ENCODE assay signal across 2 cellular contexts in genomic region chr4:108333353-108333920, GRCh38.
TF ChIP-seq lines count a peak whose summit lies in the region.

No MANE protein-coding gene starts in this region.

TF ChIP-seq in H1, 55 proteins besides CTCF, POLR2A, EP300 and RAD21 (continued from another document):
- TF ChIP-seq, protein P1, sequence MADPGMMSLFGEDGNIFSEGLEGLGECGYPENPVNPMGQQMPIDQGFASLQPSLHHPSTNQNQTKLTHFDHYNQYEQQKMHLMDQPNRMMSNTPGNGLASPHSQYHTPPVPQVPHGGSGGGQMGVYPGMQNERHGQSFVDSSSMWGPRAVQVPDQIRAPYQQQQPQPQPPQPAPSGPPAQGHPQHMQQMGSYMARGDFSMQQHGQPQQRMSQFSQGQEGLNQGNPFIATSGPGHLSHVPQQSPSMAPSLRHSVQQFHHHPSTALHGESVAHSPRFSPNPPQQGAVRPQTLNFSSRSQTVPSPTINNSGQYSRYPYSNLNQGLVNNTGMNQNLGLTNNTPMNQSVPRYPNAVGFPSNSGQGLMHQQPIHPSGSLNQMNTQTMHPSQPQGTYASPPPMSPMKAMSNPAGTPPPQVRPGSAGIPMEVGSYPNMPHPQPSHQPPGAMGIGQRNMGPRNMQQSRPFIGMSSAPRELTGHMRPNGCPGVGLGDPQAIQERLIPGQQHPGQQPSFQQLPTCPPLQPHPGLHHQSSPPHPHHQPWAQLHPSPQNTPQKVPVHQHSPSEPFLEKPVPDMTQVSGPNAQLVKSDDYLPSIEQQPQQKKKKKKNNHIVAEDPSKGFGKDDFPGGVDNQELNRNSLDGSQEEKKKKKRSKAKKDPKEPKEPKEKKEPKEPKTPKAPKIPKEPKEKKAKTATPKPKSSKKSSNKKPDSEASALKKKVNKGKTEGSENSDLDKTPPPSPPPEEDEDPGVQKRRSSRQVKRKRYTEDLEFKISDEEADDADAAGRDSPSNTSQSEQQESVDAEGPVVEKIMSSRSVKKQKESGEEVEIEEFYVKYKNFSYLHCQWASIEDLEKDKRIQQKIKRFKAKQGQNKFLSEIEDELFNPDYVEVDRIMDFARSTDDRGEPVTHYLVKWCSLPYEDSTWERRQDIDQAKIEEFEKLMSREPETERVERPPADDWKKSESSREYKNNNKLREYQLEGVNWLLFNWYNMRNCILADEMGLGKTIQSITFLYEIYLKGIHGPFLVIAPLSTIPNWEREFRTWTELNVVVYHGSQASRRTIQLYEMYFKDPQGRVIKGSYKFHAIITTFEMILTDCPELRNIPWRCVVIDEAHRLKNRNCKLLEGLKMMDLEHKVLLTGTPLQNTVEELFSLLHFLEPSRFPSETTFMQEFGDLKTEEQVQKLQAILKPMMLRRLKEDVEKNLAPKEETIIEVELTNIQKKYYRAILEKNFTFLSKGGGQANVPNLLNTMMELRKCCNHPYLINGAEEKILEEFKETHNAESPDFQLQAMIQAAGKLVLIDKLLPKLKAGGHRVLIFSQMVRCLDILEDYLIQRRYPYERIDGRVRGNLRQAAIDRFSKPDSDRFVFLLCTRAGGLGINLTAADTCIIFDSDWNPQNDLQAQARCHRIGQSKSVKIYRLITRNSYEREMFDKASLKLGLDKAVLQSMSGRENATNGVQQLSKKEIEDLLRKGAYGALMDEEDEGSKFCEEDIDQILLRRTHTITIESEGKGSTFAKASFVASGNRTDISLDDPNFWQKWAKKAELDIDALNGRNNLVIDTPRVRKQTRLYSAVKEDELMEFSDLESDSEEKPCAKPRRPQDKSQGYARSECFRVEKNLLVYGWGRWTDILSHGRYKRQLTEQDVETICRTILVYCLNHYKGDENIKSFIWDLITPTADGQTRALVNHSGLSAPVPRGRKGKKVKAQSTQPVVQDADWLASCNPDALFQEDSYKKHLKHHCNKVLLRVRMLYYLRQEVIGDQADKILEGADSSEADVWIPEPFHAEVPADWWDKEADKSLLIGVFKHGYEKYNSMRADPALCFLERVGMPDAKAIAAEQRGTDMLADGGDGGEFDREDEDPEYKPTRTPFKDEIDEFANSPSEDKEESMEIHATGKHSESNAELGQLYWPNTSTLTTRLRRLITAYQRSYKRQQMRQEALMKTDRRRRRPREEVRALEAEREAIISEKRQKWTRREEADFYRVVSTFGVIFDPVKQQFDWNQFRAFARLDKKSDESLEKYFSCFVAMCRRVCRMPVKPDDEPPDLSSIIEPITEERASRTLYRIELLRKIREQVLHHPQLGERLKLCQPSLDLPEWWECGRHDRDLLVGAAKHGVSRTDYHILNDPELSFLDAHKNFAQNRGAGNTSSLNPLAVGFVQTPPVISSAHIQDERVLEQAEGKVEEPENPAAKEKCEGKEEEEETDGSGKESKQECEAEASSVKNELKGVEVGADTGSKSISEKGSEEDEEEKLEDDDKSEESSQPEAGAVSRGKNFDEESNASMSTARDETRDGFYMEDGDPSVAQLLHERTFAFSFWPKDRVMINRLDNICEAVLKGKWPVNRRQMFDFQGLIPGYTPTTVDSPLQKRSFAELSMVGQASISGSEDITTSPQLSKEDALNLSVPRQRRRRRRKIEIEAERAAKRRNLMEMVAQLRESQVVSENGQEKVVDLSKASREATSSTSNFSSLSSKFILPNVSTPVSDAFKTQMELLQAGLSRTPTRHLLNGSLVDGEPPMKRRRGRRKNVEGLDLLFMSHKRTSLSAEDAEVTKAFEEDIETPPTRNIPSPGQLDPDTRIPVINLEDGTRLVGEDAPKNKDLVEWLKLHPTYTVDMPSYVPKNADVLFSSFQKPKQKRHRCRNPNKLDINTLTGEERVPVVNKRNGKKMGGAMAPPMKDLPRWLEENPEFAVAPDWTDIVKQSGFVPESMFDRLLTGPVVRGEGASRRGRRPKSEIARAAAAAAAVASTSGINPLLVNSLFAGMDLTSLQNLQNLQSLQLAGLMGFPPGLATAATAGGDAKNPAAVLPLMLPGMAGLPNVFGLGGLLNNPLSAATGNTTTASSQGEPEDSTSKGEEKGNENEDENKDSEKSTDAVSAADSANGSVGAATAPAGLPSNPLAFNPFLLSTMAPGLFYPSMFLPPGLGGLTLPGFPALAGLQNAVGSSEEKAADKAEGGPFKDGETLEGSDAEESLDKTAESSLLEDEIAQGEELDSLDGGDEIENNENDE (IDR thresholded peaks at IDR 0.05; ENCODE audit: insufficient replicate concordance, low read length): no peak
- TF ChIP-seq ATF2 (IDR thresholded peaks at IDR 0.05; ENCODE audit: low read length): no peak
- TF ChIP-seq SP1 (IDR thresholded peaks at IDR 0.05; ENCODE audit: low read depth, low read length): no peak
- no peak for TF ChIP-seq POU5F1 (IDR thresholded peaks at IDR 0.05; ENCODE audit: low read depth, low read length)
- TF ChIP-seq TAF1 (IDR thresholded peaks at IDR 0.05; ENCODE audit: low read depth, low read length): no peak
- TF ChIP-seq SIN3A (conservative IDR thresholded peaks at IDR 0.05 in 1 of 2, IDR thresholded peaks at IDR 0.05 in 1 of 2; ENCODE audit: low read depth in 1 of 2, low read length in 2 of 2): no peak
- no peak for TF ChIP-seq GTF2F1 (IDR thresholded peaks at IDR 0.05; ENCODE audit: borderline replicate concordance, low read depth, low read length)
- TF ChIP-seq, protein P2, sequence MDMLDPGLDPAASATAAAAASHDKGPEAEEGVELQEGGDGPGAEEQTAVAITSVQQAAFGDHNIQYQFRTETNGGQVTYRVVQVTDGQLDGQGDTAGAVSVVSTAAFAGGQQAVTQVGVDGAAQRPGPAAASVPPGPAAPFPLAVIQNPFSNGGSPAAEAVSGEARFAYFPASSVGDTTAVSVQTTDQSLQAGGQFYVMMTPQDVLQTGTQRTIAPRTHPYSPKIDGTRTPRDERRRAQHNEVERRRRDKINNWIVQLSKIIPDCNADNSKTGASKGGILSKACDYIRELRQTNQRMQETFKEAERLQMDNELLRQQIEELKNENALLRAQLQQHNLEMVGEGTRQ (IDR thresholded peaks at IDR 0.05; ENCODE audit: low read length): no peak
- TF ChIP-seq ASH2L (IDR thresholded peaks at IDR 0.05; ENCODE audit: low read length): no peak

TF ChIP-seq in neural cell, 6 proteins besides CTCF, POLR2A, EP300 and RAD21 (continued from another document):
- no peak for TF ChIP-seq SMC3 (conservative IDR thresholded peaks at IDR 0.05; ENCODE audit: poor library complexity)
- TF ChIP-seq POLR2AphosphoS5 (IDR thresholded peaks at IDR 0.05): no peak
- no peak for TF ChIP-seq MXI1 (conservative IDR thresholded peaks at IDR 0.05; ENCODE audit: poor library complexity, severe bottlenecking)
TF ChIP-seq in neural cell: peak in this region for 0.
